Comparison of ENCODE assay signal across 24 cellular contexts in the genomic region with DNA sequence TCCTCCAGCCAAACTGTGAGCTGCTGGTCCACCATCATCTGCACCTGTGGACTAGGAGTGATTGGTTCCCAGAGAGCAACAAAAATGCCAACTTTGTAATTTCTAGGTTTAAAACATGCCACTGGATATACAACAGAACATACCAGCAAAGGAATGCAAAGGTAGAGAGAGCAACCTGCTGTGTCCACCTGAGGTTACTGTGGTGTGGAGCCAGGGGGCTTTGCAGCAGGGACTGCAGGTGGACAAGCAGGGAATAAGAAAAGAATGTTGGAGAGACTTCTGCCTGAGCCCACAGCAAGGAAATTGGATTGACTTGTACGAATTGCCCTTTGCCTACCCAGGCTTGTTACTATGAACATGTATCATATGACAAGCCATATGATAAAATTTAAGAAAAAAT.
A peak's percentile ranks its signal among the peaks of the same experiment; 100 is the strongest.
DNase-seq lines count a peak whose midpoint lies in the region; ATAC-seq, FAIRE-seq and TF ChIP-seq lines count a peak whose summit lies in the region.
"Had no signal": no experiment of that assay in that cellular context is flagged by ENCODE, and none has a peak within 500 bp of the region (broad histone marks: within the 10 kb centered on the region; RNA-seq: fewer than 3 reads in every experiment).

No MANE protein-coding gene starts in this region.

- DNase-seq in SJCRH30 (no peak), H1 (ENCODE audit: low read depth in 1 of 2, low spot score in 2 of 2) (no peak), urothelium cell line (ENCODE audit: low spot score) (no peak), tibial nerve (ENCODE audit: low spot score in 2 of 2) (no peak), frontal cortex (ENCODE audit: low spot score in 2 of 2) (no peak)
- DNase-seq: 8988T; ACHN; BE2C; C1 segment of cervical spinal cord; CD4-positive, alpha-beta memory T cell; CD4-positive, CD25-positive, alpha-beta regulatory T cell; CD8-positive, alpha-beta memory T cell; COR-L47; DMS 273 treated with DMSO at 0.1 percent for 48 hours; DMS153; DMS79; DND-41; GDM1 had no signal

- no peak for ATAC-seq in HG03045 (IDR thresholded peaks at IDR 0.05; ENCODE audit: unreplicated experiment)
- ATAC-seq: GM12878 had no signal

- no peak for TF ChIP-seq EP300 in H1 (IDR thresholded peaks at IDR 0.05; ENCODE audit: borderline replicate concordance in 1 of 2, low read depth in 2 of 2, low read length in 2 of 2)
- TF ChIP-seq EP300 in tibial nerve (IDR thresholded peaks at IDR 0.05), result no peak

- H3K14ac ChIP-seq in H1 (ENCODE audit: insufficient read length), result no peak overlapping the region

- CTCF ChIA-PET in H1 (lab: Charles Lee; ENCODE audit: partially characterized antibody), result no interaction called here

- H3K23ac ChIP-seq in H1 (ENCODE audit: insufficient read length), result no peak overlapping the region

- H4K8ac ChIP-seq in H1 (ENCODE audit: extremely low read depth, insufficient read depth, low read length), result no peak overlapping the region

- H3K79me1 ChIP-seq in H1 (ENCODE audit: low read depth, low read length), result no peaks in the 10 kb centered on the region

- no peak overlapping the region for H2BK5ac ChIP-seq in H1 (ENCODE audit: low read depth, low read length)

- no peak overlapping the region for H2BK20ac ChIP-seq in H1 (ENCODE audit: low read length)

- no peak overlapping the region for H3K9ac ChIP-seq in H1 (replicated peaks in 1 of 4; ENCODE audit: extremely low read depth in 1 of 4, low read depth in 3 of 4, low read length in 3 of 4)
- H3K9ac ChIP-seq: BLaER1 had no signal

- H3K4me1 ChIP-seq in SJCRH30 (peaks cover 12% of the 10 kb centered on the region), H1 (replicated peaks in 1 of 4; ENCODE audit: control insufficient read depth in 3 of 4, insufficient read depth in 4 of 4, low read length in 3 of 4) (peaks cover 0 to 6% (median 2%) of the 10 kb centered on the region in 4 experiments; a peak in 2 of 7 replicates), tibial nerve (no peaks in the 10 kb centered on the region)
- H3K4me1 ChIP-seq: BE2C, BLaER1 had no signal

- TF ChIP-seq CTCF in H1 (IDR thresholded peaks at IDR 0.05; ENCODE audit: control extremely low read depth in 1 of 3, insufficient read depth in 1 of 3, low read depth in 1 of 3, low read length in 3 of 3) (no peak), tibial nerve (IDR thresholded peaks at IDR 0.05) (no peak)

- no peaks in the 10 kb centered on the region for H3K79me2 ChIP-seq in H1 (ENCODE audit: control insufficient read depth in 1 of 2, insufficient read depth in 2 of 2, low read length in 2 of 2)

- no peak overlapping the region for H3K4ac ChIP-seq in H1 (replicated peaks; ENCODE audit: insufficient read length, low read depth, low read length)

- TF ChIP-seq POLR2A in H1 (IDR thresholded peaks at IDR 0.05; ENCODE audit: control extremely low read depth in 1 of 2, low read depth in 2 of 2, low read length in 2 of 2), result no peak
- no peak for TF ChIP-seq POLR2A in tibial nerve (IDR thresholded peaks at IDR 0.05)

- H3K18ac ChIP-seq in H1 (ENCODE audit: extremely low read depth, low read length), result no peak overlapping the region

- POLR2A ChIA-PET in H1 (lab: Charles Lee; ENCODE audit: partially characterized antibody), result no interaction called here

- no peak overlapping the region for H3K4me3 ChIP-seq in SJCRH30
- no peak overlapping the region for H3K4me3 ChIP-seq in H1 (ENCODE audit: extremely low read depth in 1 of 4, insufficient read depth in 2 of 4, low read depth in 3 of 4, low read length in 4 of 4)
- H3K4me3 ChIP-seq in tibial nerve, result no peak overlapping the region
- H3K4me3 ChIP-seq: BLaER1, GM12878 had no signal

- H3K27ac ChIP-seq in SJCRH30, result peak overlapping the region; percentile 44
- no peak overlapping the region; the same call in 1 of the 2 replicates for H3K27ac ChIP-seq in H1 (ENCODE audit: low read depth, low read length)
- no peak overlapping the region for H3K27ac ChIP-seq in tibial nerve
- H3K27ac ChIP-seq: BLaER1 had no signal

- H3K36me3 ChIP-seq in SJCRH30 (no peaks in the 10 kb centered on the region), H1 (ENCODE audit: control insufficient read depth in 2 of 4, insufficient read depth in 4 of 4, low read length in 3 of 4) (no peaks in the 10 kb centered on the region), tibial nerve (no peaks in the 10 kb centered on the region)
- H3K36me3 ChIP-seq: BE2C, BLaER1 had no signal

- no peak overlapping the region for H4K5ac ChIP-seq in H1 (ENCODE audit: insufficient read length, low read depth, low read length)

- H2AK5ac ChIP-seq in H1 (ENCODE audit: low read depth, low read length), result no peak overlapping the region

- H2AFZ ChIP-seq in H1 (ENCODE audit: low read length), result no peak overlapping the region

- H3K56ac ChIP-seq in H1 (replicated peaks; ENCODE audit: insufficient read length, low read depth, low read length), result no peak overlapping the region

- TF ChIP-seq RAD21 in H1 (IDR thresholded peaks at IDR 0.05 in 1 of 2, conservative IDR thresholded peaks at IDR 0.05 in 1 of 2; ENCODE audit: low read depth in 2 of 2, low read length in 2 of 2), result no peak

- H3K23me2 ChIP-seq in H1 (ENCODE audit: low read depth, low read length), result no peaks in the 10 kb centered on the region

- no peaks in the 10 kb centered on the region for H4K20me1 ChIP-seq in H1 (replicated peaks in 1 of 2; ENCODE audit: control insufficient read depth in 1 of 2, insufficient read depth in 2 of 2, low read length in 2 of 2)
- H4K20me1 ChIP-seq: BLaER1 had no signal

- H2BK12ac ChIP-seq in H1 (ENCODE audit: low read depth, low read length), result no peak overlapping the region

- FAIRE-seq in H1 (lab: Jason Lieb, UNC) (no peak), urothelium cell line (lab: Jason Lieb, UNC) (peak; percentile 27), frontal cortex (lab: Jason Lieb, UNC) (no peak)
- FAIRE-seq: A204.1, GM12878, GM12892, GM18507 had no signal

- WGBS in H1 (ENCODE audit: extremely low coverage in 1 of 2, insufficient coverage in 1 of 2, insufficient read length in 1 of 2, insufficient replicate concordance in 2 of 2, low coverage in 1 of 2, low lambda C conversion rate in 2 of 2, missing lambda C conversion rate in 1 of 2), 2 experiments, result 80% methylated on average over 1 of the region's 1 CpG; no CpG with 5 or more reads in 1 of the 2 experiments
- 54 to 71% methylated on average over 1 of the region's 1 CpG for WGBS in tibial nerve, 2 donors

- H3K27me3 ChIP-seq in SJCRH30, result no peaks in the 10 kb centered on the region
- H3K27me3 ChIP-seq in H1 (replicated peaks in 1 of 4; ENCODE audit: control insufficient read depth in 3 of 4, extremely low read depth in 1 of 4, insufficient read depth in 3 of 4, low read length in 3 of 4), result no peaks in the 10 kb centered on the region
- H3K27me3 ChIP-seq in tibial nerve, result no peaks in the 10 kb centered on the region
- H3K27me3 ChIP-seq: BE2C, BLaER1 had no signal

- no peak overlapping the region for H2BK120ac ChIP-seq in H1 (replicated peaks; ENCODE audit: low read depth, low read length)

- no peaks in the 10 kb centered on the region; the same call in 1 of the 2 replicates for H3K9me3 ChIP-seq in SJCRH30 (replicated peaks)
- peaks cover 20 to 22% of the 10 kb centered on the region in 2 experiments for H3K9me3 ChIP-seq in H1 (ENCODE audit: insufficient read depth in 2 of 2, low read depth in 1 of 2, low read length in 1 of 2)
- H3K9me3 ChIP-seq in tibial nerve, result peaks cover 0 to 13% (median 0%) of the 10 kb centered on the region in 4 donors
- H3K9me3 ChIP-seq: BE2C had no signal

- no peak overlapping the region; a peak in 1 of 4 replicates for H3K4me2 ChIP-seq in H1 (ENCODE audit: insufficient read depth in 1 of 2, low read depth in 2 of 2, low read length in 2 of 2)
- H3K4me2 ChIP-seq: BLaER1 had no signal

- no peak overlapping the region for H2BK15ac ChIP-seq in H1 (ENCODE audit: low read length)

- no peak overlapping the region for H4K91ac ChIP-seq in H1 (replicated peaks; ENCODE audit: insufficient read length, low read length)

TF ChIP-seq in H1, 55 proteins besides CTCF, POLR2A, EP300 and RAD21:
- TF ChIP-seq HDAC2 (IDR thresholded peaks at IDR 0.05; ENCODE audit: borderline replicate concordance in 1 of 2, low read depth in 2 of 2, low read length in 2 of 2) (no peak), TCF12 (IDR thresholded peaks at IDR 0.05; ENCODE audit: low read depth, low read length) (peak; percentile 87)
